8 cellular contexts compared by ENCODE assay signal in the genomic region with DNA sequence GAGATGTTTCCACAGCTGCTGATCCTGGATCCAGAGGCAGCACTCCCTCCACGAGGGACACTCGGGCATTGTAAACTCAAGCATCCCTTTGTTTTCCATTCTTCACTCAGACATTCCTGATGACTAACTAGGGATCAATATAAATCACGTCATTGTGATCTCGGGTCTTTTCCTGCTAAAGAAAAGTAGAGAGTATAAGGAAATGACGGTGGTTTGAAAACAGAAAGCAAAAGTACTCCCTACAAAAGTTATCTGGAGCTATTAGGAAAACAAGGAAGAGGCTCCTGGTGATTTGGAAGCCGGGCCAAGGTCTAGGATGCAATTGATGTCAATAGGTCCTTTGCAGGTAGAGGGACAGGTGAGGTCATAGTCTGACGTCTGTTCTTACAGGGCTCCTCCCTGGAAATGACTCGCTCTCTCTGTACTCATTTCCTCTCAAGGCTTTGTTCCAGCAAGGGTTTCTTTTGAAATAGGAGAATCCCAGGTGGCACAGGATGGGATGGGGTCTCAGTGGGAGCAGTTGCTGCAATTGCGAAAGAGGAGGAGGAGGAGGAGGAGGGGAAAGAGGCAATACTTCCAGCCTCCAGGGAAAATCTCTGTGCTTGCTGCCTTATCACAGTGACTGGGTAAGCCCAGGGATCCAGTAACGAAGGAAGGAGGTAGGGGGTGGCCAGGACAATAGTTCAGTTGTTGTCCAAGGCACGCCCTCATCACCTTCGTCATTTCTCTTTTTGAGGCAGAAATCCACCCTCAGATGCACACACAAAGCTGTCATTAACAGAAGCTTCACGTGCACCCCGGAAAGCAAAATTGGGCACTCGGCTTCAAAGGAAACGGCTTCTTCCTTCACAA.
DNase-seq lines count a peak whose midpoint lies in the region; ATAC-seq, FAIRE-seq and TF ChIP-seq lines count a peak whose summit lies in the region.

No MANE protein-coding gene starts in this region.

- H3K4me3 ChIP-seq in AG09309 (ENCODE audit: control insufficient read depth, low read depth, low read length) = no peak overlapping the region; the same call in 1 of the 2 replicates
- H3K4me3 ChIP-seq in OCI-LY7 (ENCODE audit: low read depth, low read length, poor library complexity, severe bottlenecking) = peak overlapping the region; percentile 18
- no peak overlapping the region for H3K4me3 ChIP-seq in mesodermal cell (ENCODE audit: extremely low read depth, insufficient read depth, low read length, poor library complexity, severe bottlenecking)

- DNase-seq in AG09309 (ENCODE audit: low read depth) (peak; percentile 11), OCI-LY7 (ENCODE audit: low spot score) (no peak), dermis microvascular lymphatic vessel endothelial cell (ENCODE audit: low read depth in 2 of 2) (peak; percentile 73 to 77), urothelium cell line (ENCODE audit: low spot score) (peak; percentile 74), NK-92 (lab: John Stamatoyannopoulos, UW; ENCODE audit: unreplicated experiment) (no peak)

- peak overlapping the region; percentile 24 for H3K4me2 ChIP-seq in OCI-LY7 (ENCODE audit: low read length)

- intact Hi-C loops in OCI-LY7 (cut with micrococcal nuclease; ENCODE audit: unreplicated experiment) = no loop called here

- no TSS peak for BruUV-seq in OCI-LY7 (replicated peaks; lab: Mats Ljungman, UMichigan)

- WGBS in mesodermal cell (ENCODE audit: insufficient coverage in 2 of 2), 2 experiments = 31 to 42% methylated on average over 9 to 11 of the region's 16 CpGs

- H3K9me3 ChIP-seq in OCI-LY7 (ENCODE audit: low read length) (no peaks in the 10 kb centered on the region), mesodermal cell (ENCODE audit: control insufficient read depth, low read length) (no peaks in the 10 kb centered on the region)

- no peaks in the 10 kb centered on the region for H3K4me1 ChIP-seq in OCI-LY7 (ENCODE audit: insufficient read depth, low read length, poor library complexity, severe bottlenecking)
- H3K4me1 ChIP-seq in mesodermal cell (ENCODE audit: control insufficient read depth, insufficient read depth, low read length, poor library complexity, severe bottlenecking) = peaks cover 18% of the 10 kb centered on the region

- CTCF ChIA-PET in OCI-LY7 (lab: Charles Lee; ENCODE audit: unreplicated experiment) = no interaction called here

- TF ChIP-seq CTCF in AG09309 (IDR thresholded peaks at IDR 0.05; ENCODE audit: control insufficient read depth, insufficient read depth, low read depth, low read length, missing control alignments) (no peak), OCI-LY7 (conservative IDR thresholded peaks at IDR 0.05; ENCODE audit: low read length) (no peak)

- H2AFZ ChIP-seq in OCI-LY7 (ENCODE audit: low read length) = peak overlapping the region; percentile 17; the same call in 1 of the 2 replicates

- POLR2A ChIA-PET in OCI-LY7 (lab: Charles Lee) = interaction anchor here (0.6 kb wide), 1 partner anchor 24 kb away, joined by 3 read pairs; no protein-coding TSS in a partner anchor

- H3K36me3 ChIP-seq in OCI-LY7 (ENCODE audit: insufficient read depth, low read length) = no peaks in the 10 kb centered on the region
- H3K36me3 ChIP-seq in mesodermal cell (ENCODE audit: control insufficient read depth, insufficient read depth, low read length) = no peaks in the 10 kb centered on the region

- H3K9me2 ChIP-seq in OCI-LY7 (ENCODE audit: insufficient read depth, low read length) = no peaks in the 10 kb centered on the region

- peak; percentile 42 for ATAC-seq in GM21723 (IDR thresholded peaks at IDR 0.05; ENCODE audit: unreplicated experiment)
- no peak for ATAC-seq in HG03025 (IDR thresholded peaks at IDR 0.05; ENCODE audit: low FRiP score, unreplicated experiment)

- no peak overlapping the region for H3K27ac ChIP-seq in OCI-LY7 (ENCODE audit: low read depth, low read length, poor library complexity, severe bottlenecking)
- H3K27ac ChIP-seq in mesodermal cell (ENCODE audit: low read depth, low read length, severe bottlenecking) = peak overlapping the region; percentile 88

- FAIRE-seq in urothelium cell line (lab: Jason Lieb, UNC) = no peak

- H3K79me2 ChIP-seq in OCI-LY7 (ENCODE audit: insufficient read depth, low read depth, low read length) = no peaks in the 10 kb centered on the region

- H4K20me1 ChIP-seq in OCI-LY7 (ENCODE audit: insufficient read depth, low read length) = no peaks in the 10 kb centered on the region

Comparison
In these comparisons a context has a peak if more than half of its experiments do, and no peak if none do; other contexts are left out.
1. DNase-seq: peak in AG09309 (single experiment), dermis microvascular lymphatic vessel endothelial cell (2 of 2) and urothelium cell line (single experiment); none in OCI-LY7 (single experiment) and NK-92 (single experiment).